Comparison of ENCODE assay signal across 13 cellular contexts in genomic region chr15:45112143-45112591, GRCh38. TPM values are rescaled to one million over a fixed set of nuclear protein-coding genes. Genes with fewer than 3 reads are reported as not detected.
DNase-seq lines count a peak whose midpoint lies in the region; ATAC-seq and TF ChIP-seq lines count a peak whose summit lies in the region.
"Had no signal": no experiment of that assay in that cellular context is flagged by ENCODE, and none has a peak within 500 bp of the region (broad histone marks: within the 10 kb centered on the region; RNA-seq: fewer than 3 reads in every experiment).

No MANE protein-coding gene starts in this region.

- H3K27ac Mint-ChIP-seq in endodermal cell: no peak overlapping the region
- no peak overlapping the region for H3K27ac Mint-ChIP-seq in osteocyte (ENCODE audit: unreplicated experiment)
- H3K27ac Mint-ChIP-seq: HFFc6 had no signal

- DNase-seq in GM10266 (ENCODE audit: extremely low spot score) (peak; percentile 45), SK-N-MC (ENCODE audit: low read depth, low spot score) (no peak), endodermal cell (no peak), osteocyte (ENCODE audit: extremely low spot score, unreplicated experiment) (no peak), tibial artery (no peak), SKM-1 treated with dmso at 0.1 percent for 144 hours (lab: John Stamatoyannopoulos, UW; ENCODE audit: unreplicated experiment) (no peak)
- DNase-seq: activated naive CD4-positive, alpha-beta T cell; HFFc6; NCI-H1417 treated with DMSO at 0.1 percent for 48 hours; T1000 had no signal

- H3K4me3 ChIP-seq in SK-N-MC (peak overlapping the region; percentile 76), endodermal cell (ENCODE audit: low read length) (peak overlapping the region; percentile 67), tibial artery (peak overlapping the region in 1 of 2 donors; percentile 10)

- no peaks in the 10 kb centered on the region for H3K4me1 ChIP-seq in endodermal cell (ENCODE audit: control insufficient read depth, insufficient read depth, low read length)
- peaks cover 0 to 38% (median 29%) of the 10 kb centered on the region in 4 donors for H3K4me1 ChIP-seq in tibial artery

- no peak for ATAC-seq in HG02981 (IDR thresholded peaks at IDR 0.05; ENCODE audit: unreplicated experiment)

- peaks cover 16% of the 10 kb centered on the region for H3K4me1 Mint-ChIP-seq in endodermal cell
- peaks cover 8% of the 10 kb centered on the region for H3K4me1 Mint-ChIP-seq in osteocyte (ENCODE audit: unreplicated experiment)

- 0 to 24% methylated on average over 3 to 13 of the region's 13 CpGs for WGBS in endodermal cell (ENCODE audit: insufficient coverage in 1 of 2, insufficient read length in 1 of 2), 2 experiments

- H3K36me3 Mint-ChIP-seq in endodermal cell (ENCODE audit: low read depth): no peaks in the 10 kb centered on the region
- H3K36me3 Mint-ChIP-seq in osteocyte (ENCODE audit: unreplicated experiment): no peaks in the 10 kb centered on the region

- H3K27me3 ChIP-seq in endodermal cell (ENCODE audit: control insufficient read depth, insufficient read depth, low read length, poor library complexity, severe bottlenecking): peaks cover 91% of the 10 kb centered on the region
- peaks cover 0 to 89% of the 10 kb centered on the region in 2 donors for H3K27me3 ChIP-seq in tibial artery

- H3K9me3 Mint-ChIP-seq in endodermal cell (no peaks in the 10 kb centered on the region), osteocyte (ENCODE audit: unreplicated experiment) (no peaks in the 10 kb centered on the region)
- H3K9me3 Mint-ChIP-seq: HFFc6 had no signal

- intact Hi-C loops in tibial artery (cut with DNase I; ENCODE audit: low total_unique reads): no loop called here

- no peak for TF ChIP-seq CTCF in GM10266 (IDR thresholded peaks at IDR 0.05; ENCODE audit: control insufficient read depth, insufficient read depth, low read depth, missing control alignments)
- no peak for TF ChIP-seq CTCF in endodermal cell (conservative IDR thresholded peaks at IDR 0.05)
- no peak for TF ChIP-seq CTCF in osteocyte (IDR thresholded peaks at IDR 0.05)
- TF ChIP-seq CTCF in tibial artery (IDR thresholded peaks at IDR 0.05): no peak

- no peaks in the 10 kb centered on the region for H3K9me3 ChIP-seq in SK-N-MC (ENCODE audit: low read depth, low read length)
- H3K9me3 ChIP-seq in endodermal cell (ENCODE audit: control insufficient read depth, low read length): no peaks in the 10 kb centered on the region
- no peaks in the 10 kb centered on the region for H3K9me3 ChIP-seq in tibial artery

- H3K27me3 Mint-ChIP-seq in endodermal cell (ENCODE audit: insufficient read depth) (peaks cover 81% of the 10 kb centered on the region), osteocyte (ENCODE audit: unreplicated experiment) (peaks cover 62% of the 10 kb centered on the region)

- H3K9ac ChIP-seq in SK-N-MC (ENCODE audit: insufficient read length): no peak overlapping the region
- H3K9ac ChIP-seq in endodermal cell (ENCODE audit: extremely low read depth, low read length, poor library complexity, severe bottlenecking): peak overlapping the region; percentile 1

- H3K36me3 ChIP-seq in SK-N-MC (ENCODE audit: insufficient read depth, low read length) (no peaks in the 10 kb centered on the region), endodermal cell (ENCODE audit: control insufficient read depth, insufficient read depth, low read length) (no peaks in the 10 kb centered on the region), tibial artery (no peaks in the 10 kb centered on the region)

- H3K27ac ChIP-seq in SK-N-MC (no peak overlapping the region), endodermal cell (ENCODE audit: low read depth, low read length) (no peak overlapping the region), tibial artery (no peak overlapping the region)
- H3K27ac ChIP-seq: HL-60 had no signal

- H3K4me3 Mint-ChIP-seq in endodermal cell: peak overlapping the region; percentile 51
- peak overlapping the region; percentile 38 for H3K4me3 Mint-ChIP-seq in osteocyte (ENCODE audit: unreplicated experiment)
- H3K4me3 Mint-ChIP-seq: HFFc6 had no signal

RNA-seq across cellular contexts. Expression of gene DUOX2, which starts 1.8 kb away (rescaled TPM):
- total RNA-seq in endodermal cell: under 1 TPM; 0.11 to 0.13 TPM
- 0.11 TPM for polyA plus RNA-seq in endodermal cell (2013, experiment 1 of 2)
- 0.08 TPM for polyA plus RNA-seq in endodermal cell (2013, experiment 2 of 2)
- 0.08 TPM in 1 of 2 replicates, not detected in the other for total RNA-seq in osteocyte
- total RNA-seq: endothelial cell of umbilical vein, HFFc6 had no signal

RNA-seq across cellular contexts. Expression of gene DUOXA2, which starts 2.0 kb away (rescaled TPM):
- not detected for total RNA-seq in endodermal cell
- polyA plus RNA-seq in endodermal cell (2013, experiment 1 of 2): not detected
- not detected for polyA plus RNA-seq in endodermal cell (2013, experiment 2 of 2)
- not detected in 2 replicates for total RNA-seq in osteocyte
- total RNA-seq: endothelial cell of umbilical vein, HFFc6 had no signal
- polyA plus RNA-seq: endothelial cell of umbilical vein had no signal

RNA-seq across cellular contexts. Expression of gene DUOXA1, which starts 17.5 kb away (rescaled TPM):
- under 1 TPM; 0.86 to 0.99 TPM for total RNA-seq in endodermal cell
- polyA plus RNA-seq in endodermal cell (2013, experiment 1 of 2): 0.14 TPM
- polyA plus RNA-seq in endodermal cell (2013, experiment 2 of 2): 0.91 TPM
- total RNA-seq in osteocyte: not detected in 2 replicates
- total RNA-seq: endothelial cell of umbilical vein had no signal

RNA-seq across cellular contexts. Expression of gene DUOX1, which starts 17.6 kb away (rescaled TPM):
- total RNA-seq in endodermal cell (1 to 10 TPM; 1.2 to 1.9 TPM), osteocyte (not detected in 2 replicates)
- polyA plus RNA-seq in endodermal cell (2013, experiment 1 of 2): 0.43 TPM
- 0.29 TPM for polyA plus RNA-seq in endodermal cell (2013, experiment 2 of 2)
- total RNA-seq: endothelial cell of umbilical vein had no signal
- polyA plus RNA-seq: endothelial cell of umbilical vein had no signal
